ENCODE assay signal across 1 cellular context in genomic region chr5:122493091-122493775, GRCh38.
TF ChIP-seq lines count a peak whose summit lies in the region.

No MANE protein-coding gene starts in this region.

TF ChIP-seq in GM23338, 12 proteins besides CTCF, POLR2A, EP300 and RAD21 (continued from another document):
- TF ChIP-seq ZNF462 (CRISPR knock-in tag; IDR thresholded peaks at IDR 0.05), result no peak
- no peak for TF ChIP-seq JUNB (IDR thresholded peaks at IDR 0.05; ENCODE audit: unreplicated experiment)
- TF ChIP-seq STAT1 (IDR thresholded peaks at IDR 0.05; ENCODE audit: unreplicated experiment), result no peak
- no peak for TF ChIP-seq EZH2phosphoT487 (IDR thresholded peaks at IDR 0.05; ENCODE audit: unreplicated experiment)
- no peak for TF ChIP-seq NANOG (IDR thresholded peaks at IDR 0.05; ENCODE audit: borderline replicate concordance)
- no peak for TF ChIP-seq POLR2AphosphoS5 (IDR thresholded peaks at IDR 0.05; ENCODE audit: low read depth)
- no peak for TF ChIP-seq ZNF331 (CRISPR knock-in tag; IDR thresholded peaks at IDR 0.05; ENCODE audit: low read depth)
- no peak for TF ChIP-seq ZNF114 (CRISPR knock-in tag; IDR thresholded peaks at IDR 0.05)
- no peak for TF ChIP-seq CREB1 (CRISPR knock-in tag; IDR thresholded peaks at IDR 0.05; ENCODE audit: low read depth)
- TF ChIP-seq EZH2 (IDR thresholded peaks at IDR 0.05; ENCODE audit: low read depth, unreplicated experiment), result no peak
